Comparison of ENCODE assay signal across 26 cellular contexts in the genomic region with DNA sequence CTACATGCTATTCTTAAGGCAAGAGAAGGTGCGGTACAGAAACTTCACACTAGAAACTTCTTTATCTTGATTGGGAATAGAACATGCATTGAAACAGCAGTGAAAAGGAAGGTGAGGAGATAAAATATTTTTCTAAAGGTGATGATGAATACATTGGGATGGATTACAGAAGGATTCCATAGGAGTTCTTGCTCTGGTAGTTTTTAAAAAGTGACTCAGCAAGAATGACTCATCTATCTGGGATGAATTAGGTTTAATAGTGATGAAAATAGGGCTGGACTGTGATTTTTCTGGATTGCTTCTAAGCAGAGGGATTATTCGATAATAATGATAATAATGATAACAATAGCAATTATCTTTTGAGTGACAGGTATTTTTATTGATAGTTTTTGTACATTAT.
DNase-seq lines count a peak whose midpoint lies in the region; ATAC-seq, FAIRE-seq and TF ChIP-seq lines count a peak whose summit lies in the region.
"Had no signal": no experiment of that assay in that cellular context is flagged by ENCODE, and none has a peak within 500 bp of the region (broad histone marks: within the 10 kb centered on the region; RNA-seq: fewer than 3 reads in every experiment).

No MANE protein-coding gene starts in this region.

- no peak overlapping the region for H3K18ac ChIP-seq in mesenchymal stem cell (ENCODE audit: low read depth in 1 of 2, low read length in 2 of 2)

- no peaks in the 10 kb centered on the region for H3K27me3 Mint-ChIP-seq in endothelial cell (ENCODE audit: unreplicated experiment)

- no TSS peak for BruUV-seq in K562 (replicated peaks; lab: Mats Ljungman, UMichigan)

- H3K4me3 ChIP-seq in K562 (no peak overlapping the region), mesenchymal stem cell (ENCODE audit: insufficient read depth in 1 of 2, low read depth in 1 of 2, low read length in 2 of 2) (no peak overlapping the region)
- H3K4me3 ChIP-seq: BLaER1 treated with 17β-estradiol and CSF1 and Interleukin-3, amounts not matched to agents 10 nM and 100 nM; SJCRH30 had no signal

- no peak for TF ChIP-seq POLR2A in K562 (conservative IDR thresholded peaks at IDR 0.05)

- no peak overlapping the region for H2BK120ac ChIP-seq in mesenchymal stem cell (ENCODE audit: low read depth, low read length)

- intact Hi-C loops in K562 (cut with micrococcal nuclease) = no loop called here

- no peak for ATAC-seq in K562
- ATAC-seq in HG02678 (IDR thresholded peaks at IDR 0.05; ENCODE audit: unreplicated experiment) = no peak
- ATAC-seq: CD8-positive, alpha-beta T cell had no signal

- H3K4me2 ChIP-seq in K562 (ENCODE audit: insufficient read depth, low read length) (no peak overlapping the region), mesenchymal stem cell (ENCODE audit: low read length, poor library complexity, severe bottlenecking) (no peak overlapping the region)
- H3K4me2 ChIP-seq: BLaER1 treated with 17β-estradiol and CSF1 and Interleukin-3, amounts not matched to agents 10 nM and 100 nM had no signal

- peaks cover 4% of the 10 kb centered on the region for H3K9me3 Mint-ChIP-seq in endothelial cell (ENCODE audit: unreplicated experiment)

- in situ Hi-C loops in ACHN (cut with HindIII; ENCODE audit: low pct_ligation_motif_present, low pct_unique_long_range_greater_than_20kb, low sequenced_read_pairs) = no loop called here
- in situ Hi-C loops in K562 (cut with MboI) = no loop called here

- H4K91ac ChIP-seq in mesenchymal stem cell (ENCODE audit: low read length) = no peak overlapping the region

- no peaks in the 10 kb centered on the region for H3K4me1 Mint-ChIP-seq in endothelial cell (ENCODE audit: unreplicated experiment)

- peak; percentile 35 for DNase-seq in ACHN
- peak; percentile 35 for DNase-seq in HT1080 (ENCODE audit: low read depth)
- no peak for DNase-seq in K562 (ENCODE audit: extremely low read depth in 1 of 4, low spot score in 3 of 4)
- DNase-seq in kidney tubule cell (ENCODE audit: low spot score) = peak; percentile 16
- DNase-seq in NCI-H146 treated with DMSO at 0.1 percent for 48 hours (lab: John Stamatoyannopoulos, UW; ENCODE audit: unreplicated experiment) = no peak
- DNase-seq in mesenchymal stem cell = no peak
- DNase-seq in endothelial cell (ENCODE audit: low spot score) = no peak
- DNase-seq: CD8-positive, alpha-beta T cell; DMS53; EL; HFFc6; NCI-H1105; NCI-H1694; NCI-H2081 treated with DMSO at 0.1 percent for 48 hours; NCI-H226; NCI-H524; NCI-H82; OCI-M1; SW 1271 had no signal

- H3K36me3 ChIP-seq in K562 (ENCODE audit: control insufficient read depth, insufficient read depth, low read length) = no peaks in the 10 kb centered on the region
- no peaks in the 10 kb centered on the region for H3K36me3 ChIP-seq in mesenchymal stem cell (ENCODE audit: control insufficient read depth in 1 of 2, insufficient read depth in 2 of 2, low read depth in 1 of 2, low read length in 2 of 2)
- H3K36me3 ChIP-seq: BLaER1 treated with 17β-estradiol and CSF1 and Interleukin-3, amounts not matched to agents 10 nM and 100 nM; SJCRH30 had no signal

- H3K9ac ChIP-seq in K562 (ENCODE audit: insufficient read depth in 1 of 2, low read depth in 2 of 2, low read length in 2 of 2) (no peak overlapping the region), mesenchymal stem cell (ENCODE audit: low read length) (no peak overlapping the region)
- H3K9ac ChIP-seq: BLaER1 treated with 17β-estradiol and CSF1 and Interleukin-3, amounts not matched to agents 10 nM and 100 nM had no signal

- TF ChIP-seq RAD21 in K562 (CRISPR knock-in tag; conservative IDR thresholded peaks at IDR 0.05 in 1 of 2, IDR thresholded peaks at IDR 0.05 in 1 of 2) = no peak

- no peak overlapping the region for H3K27ac Mint-ChIP-seq in endothelial cell (ENCODE audit: unreplicated experiment)
- H3K27ac Mint-ChIP-seq: CD8-positive, alpha-beta T cell; HFFc6 had no signal

- H3K14ac ChIP-seq in mesenchymal stem cell (ENCODE audit: low read length in 2 of 2) = no peak overlapping the region

- WGBS in K562 (ENCODE audit: insufficient coverage, low coverage, missing lambda C conversion rate) = 0% methylated on average over 2 of the region's 2 CpGs
- WGBS in mesenchymal stem cell = no CpG with 5 or more reads among the region's 2 CpGs

- TF ChIP-seq CTCF in K562 (IDR thresholded peaks at IDR 0.05 in 2 of 3, conservative IDR thresholded peaks at IDR 0.05 in 1 of 3; ENCODE audit: insufficient read depth in 2 of 3, low read depth in 1 of 3, low read length in 3 of 3) (no peak), endothelial cell (IDR thresholded peaks at IDR 0.05; ENCODE audit: unreplicated experiment) (no peak)

- H4K8ac ChIP-seq in mesenchymal stem cell (ENCODE audit: low read length) = no peak overlapping the region

- H3K79me1 ChIP-seq in mesenchymal stem cell (replicated peaks; ENCODE audit: low read length, poor library complexity, severe bottlenecking) = no peaks in the 10 kb centered on the region

- no peak overlapping the region for H2AK5ac ChIP-seq in mesenchymal stem cell (ENCODE audit: low read length, severe bottlenecking)

- H3K4ac ChIP-seq in mesenchymal stem cell (ENCODE audit: low read depth in 1 of 2, low read length in 2 of 2) = no peak overlapping the region

- CTCF ChIA-PET in K562 (lab: Yijun Ruan, JAX; ENCODE audit: low intra/inter-chr PET ratio) = no interaction called here

- no peak overlapping the region for H2AFZ ChIP-seq in K562 (ENCODE audit: low read depth, low read length)
- no peak overlapping the region for H2AFZ ChIP-seq in mesenchymal stem cell (ENCODE audit: low read depth, low read length)

- H3K4me3 Mint-ChIP-seq in endothelial cell (ENCODE audit: unreplicated experiment) = no peak overlapping the region
- H3K4me3 Mint-ChIP-seq: CD8-positive, alpha-beta T cell; HFFc6 had no signal

- FAIRE-seq in K562 (lab: Jason Lieb, UNC) = no peak
- FAIRE-seq: GM12892, GM18507, HTR-8/SVneo had no signal

- no peak overlapping the region for H2BK5ac ChIP-seq in mesenchymal stem cell (ENCODE audit: low read depth, low read length, poor library complexity, severe bottlenecking)

- no peaks in the 10 kb centered on the region for H3K9me1 ChIP-seq in K562 (ENCODE audit: control insufficient read depth, insufficient read depth, low read length)

- POLR2A ChIA-PET in K562 (lab: Yijun Ruan, JAX) = no interaction called here

- H3K79me2 ChIP-seq in K562 (ENCODE audit: control insufficient read depth, insufficient read depth, low read length) = no peaks in the 10 kb centered on the region

- H3K27ac ChIP-seq in K562 (ENCODE audit: extremely low read depth, low read depth, low read length) (no peak overlapping the region), mesenchymal stem cell (ENCODE audit: low read length, poor library complexity, severe bottlenecking) (no peak overlapping the region)
- H3K27ac ChIP-seq: BLaER1 treated with 17β-estradiol and CSF1 and Interleukin-3, amounts not matched to agents 10 nM and 100 nM; HL-60; SJCRH30 had no signal

- no peaks in the 10 kb centered on the region; the same call in 1 of the 2 replicates for H4K20me1 ChIP-seq in K562 (replicated peaks; ENCODE audit: control insufficient read depth, insufficient read depth, low read length)
- H4K20me1 ChIP-seq: BLaER1 treated with 17β-estradiol and CSF1 and Interleukin-3, amounts not matched to agents 10 nM and 100 nM had no signal

- TF ChIP-seq EP300 in K562 (IDR thresholded peaks at IDR 0.05; ENCODE audit: low read length) = no peak

- no peak overlapping the region for H2BK15ac ChIP-seq in mesenchymal stem cell (ENCODE audit: low read depth, poor library complexity, severe bottlenecking)

- H3K4me1 ChIP-seq in K562 (replicated peaks in 1 of 2; ENCODE audit: control insufficient read depth in 2 of 2, insufficient read depth in 2 of 2, low read length in 2 of 2) (no peaks in the 10 kb centered on the region), mesenchymal stem cell (ENCODE audit: control insufficient read depth, insufficient read depth, low read depth, low read length) (no peaks in the 10 kb centered on the region)
- H3K4me1 ChIP-seq: BLaER1 treated with 17β-estradiol and CSF1 and Interleukin-3, amounts not matched to agents 10 nM and 100 nM; SJCRH30 had no signal

- H3K27me3 ChIP-seq in K562 (ENCODE audit: control insufficient read depth in 2 of 2, insufficient read depth in 2 of 2, low read length in 2 of 2) (no peaks in the 10 kb centered on the region; a peak in 1 of 5 replicates), mesenchymal stem cell (ENCODE audit: control insufficient read depth in 1 of 2, insufficient read depth in 1 of 2, low read length in 2 of 2) (no peaks in the 10 kb centered on the region)
- H3K27me3 ChIP-seq: BLaER1 treated with 17β-estradiol and CSF1 and Interleukin-3, amounts not matched to agents 10 nM and 100 nM; SJCRH30 had no signal

- no peak overlapping the region for H2BK12ac ChIP-seq in mesenchymal stem cell (ENCODE audit: low read length in 2 of 2)

- no peak overlapping the region for H3K23ac ChIP-seq in mesenchymal stem cell (ENCODE audit: low read length in 2 of 2)

- H3K9me3 ChIP-seq in K562 (replicated peaks; ENCODE audit: control insufficient read depth, insufficient read depth, low read depth, low read length) (no peaks in the 10 kb centered on the region), mesenchymal stem cell (ENCODE audit: control insufficient read depth, low read length) (peaks cover 11% of the 10 kb centered on the region)
- H3K9me3 ChIP-seq: SJCRH30 had no signal

- H3K36me3 Mint-ChIP-seq in endothelial cell (ENCODE audit: low read depth, unreplicated experiment) = peaks cover 3% of the 10 kb centered on the region
- H3K36me3 Mint-ChIP-seq: CD8-positive, alpha-beta T cell had no signal

TF ChIP-seq in K562, 482 proteins besides CTCF, POLR2A, EP300 and RAD21:
- TF ChIP-seq SPI1 (IDR thresholded peaks at IDR 0.05; ENCODE audit: borderline replicate concordance, low read depth, low read length) (no peak), SNRNP70 (optimal IDR thresholded peaks at IDR 0.05; ENCODE audit: low read depth, low read length) (no peak), ZNF316 (IDR thresholded peaks at IDR 0.05) (peak; percentile 40; the same call in 1 of the 2 replicates), LCOR (CRISPR knock-in tag; IDR thresholded peaks at IDR 0.05) (no peak), C11orf30 (IDR thresholded peaks at IDR 0.05; ENCODE audit: low read depth) (peak; percentile 41; the same call in 1 of the 2 replicates), FOSL1 (tag; conservative IDR thresholded peaks at IDR 0.05) (peak; percentile 36; the same call in 1 of the 2 replicates), MAFG (tag; conservative IDR thresholded peaks at IDR 0.05) (peak; percentile 44)
- TF ChIP-seq, protein P1, sequence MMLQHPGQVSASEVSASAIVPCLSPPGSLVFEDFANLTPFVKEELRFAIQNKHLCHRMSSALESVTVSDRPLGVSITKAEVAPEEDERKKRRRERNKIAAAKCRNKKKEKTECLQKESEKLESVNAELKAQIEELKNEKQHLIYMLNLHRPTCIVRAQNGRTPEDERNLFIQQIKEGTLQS (IDR thresholded peaks at IDR 0.05) = 0 out of 2 replicates have a peak, but pooled peaks have one; percentile 45
- TF ChIP-seq, protein P1 (CRISPR knock-in tag; conservative IDR thresholded peaks at IDR 0.05) = no peak

Comparison
In these comparisons a context has a peak if more than half of its experiments do, and no peak if none do; other contexts are left out.
1. DNase-seq: peak in ACHN (single experiment), HT1080 (single experiment) and kidney tubule cell (single experiment); none in K562 (0 of 4), NCI-H146 treated with DMSO at 0.1 percent for 48 hours (single experiment), mesenchymal stem cell (single experiment) and endothelial cell (single experiment).